ENCODE assay signal across 12 cellular contexts in the genomic region with DNA sequence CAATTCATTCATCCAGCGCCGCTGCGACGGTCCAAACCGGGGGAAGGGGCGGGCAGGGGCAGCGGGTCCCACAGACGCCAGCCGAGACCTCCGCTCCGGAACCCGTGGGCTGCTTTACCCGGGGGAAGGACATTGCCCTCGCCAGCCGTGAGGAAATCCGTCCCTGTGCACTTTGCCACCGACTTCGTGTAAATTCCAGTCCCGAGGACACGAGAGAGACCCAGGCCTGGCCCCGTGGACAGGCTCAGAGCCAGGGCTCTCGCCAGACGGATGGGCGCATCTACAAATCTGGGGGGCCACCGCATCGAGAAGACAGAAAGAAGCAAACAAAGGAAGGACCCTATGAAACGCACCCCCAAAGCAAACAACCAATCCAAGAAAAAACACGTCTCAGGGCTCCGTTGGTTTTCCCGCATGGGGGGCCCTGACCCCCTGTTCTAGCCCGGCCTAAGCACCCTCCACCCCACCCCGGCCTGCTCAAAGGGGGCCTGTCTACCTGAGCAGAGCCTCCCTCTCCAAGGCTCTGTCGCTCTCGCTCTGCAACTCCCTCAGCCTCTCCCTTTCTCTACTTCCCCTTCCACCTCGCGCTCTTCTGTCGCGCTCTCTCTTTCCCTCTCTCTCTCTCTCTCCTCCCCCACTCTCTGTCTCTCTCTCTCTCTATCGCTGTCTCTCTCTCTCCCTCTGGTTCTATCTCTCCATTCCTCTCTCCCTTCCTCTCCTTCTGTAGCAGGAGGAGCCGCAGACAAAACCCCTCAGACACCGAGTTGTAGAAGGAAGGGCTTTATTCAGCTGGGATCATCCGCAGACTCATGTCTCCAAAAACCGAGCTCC. TPM values are rescaled to one million over a fixed set of nuclear protein-coding genes. Genes with fewer than 3 reads are reported as not detected.
DNase-seq lines count a peak whose midpoint lies in the region; ATAC-seq, FAIRE-seq and TF ChIP-seq lines count a peak whose summit lies in the region.
"Had no signal": no experiment of that assay in that cellular context is flagged by ENCODE, and none has a peak within 500 bp of the region (broad histone marks: within the 10 kb centered on the region; RNA-seq: fewer than 3 reads in every experiment).

No MANE protein-coding gene starts in this region.

- no peaks in the 10 kb centered on the region for H3K36me3 Mint-ChIP-seq in CD8-positive, alpha-beta T cell
- H3K36me3 Mint-ChIP-seq in natural killer cell treated with Interleukin-12 subunit alpha and Interleukin-12 subunit beta and Interleukin-15 and Interleukin-18, amount 100 ng/mL, for 72 hours: peaks cover 18% of the 10 kb centered on the region

- H3K27me3 ChIP-seq in CD8-positive, alpha-beta T cell (ENCODE audit: insufficient read depth, low read length): peaks cover 10% of the 10 kb centered on the region
- peaks cover 74% of the 10 kb centered on the region for H3K27me3 ChIP-seq in HUES48 (ENCODE audit: control insufficient read depth, insufficient read depth, low read length)
- H3K27me3 ChIP-seq in H1 (replicated peaks in 1 of 4; ENCODE audit: control insufficient read depth in 3 of 4, extremely low read depth in 1 of 4, insufficient read depth in 3 of 4, low read length in 3 of 4): peaks cover 57 to 82% (median 68%) of the 10 kb centered on the region in 4 experiments; a peak in 6 of 7 replicates
- H3K27me3 ChIP-seq in dorsolateral prefrontal cortex: peaks cover 8 to 99% (median 80%) of the 10 kb centered on the region in 45 donors

- TF ChIP-seq EP300 in H1 (IDR thresholded peaks at IDR 0.05; ENCODE audit: borderline replicate concordance in 1 of 2, low read depth in 2 of 2, low read length in 2 of 2): no peak

- no peak overlapping the region for H3K4ac ChIP-seq in H1 (replicated peaks; ENCODE audit: insufficient read length, low read depth, low read length)

- H4K20me1 ChIP-seq in H1 (replicated peaks in 1 of 2; ENCODE audit: control insufficient read depth in 1 of 2, insufficient read depth in 2 of 2, low read length in 2 of 2): peaks cover 1 to 5% of the 10 kb centered on the region in 2 experiments

- H4K5ac ChIP-seq in H1 (ENCODE audit: insufficient read length, low read depth, low read length): no peak overlapping the region

- TF ChIP-seq RAD21 in H1 (IDR thresholded peaks at IDR 0.05 in 1 of 2, conservative IDR thresholded peaks at IDR 0.05 in 1 of 2; ENCODE audit: low read depth in 2 of 2, low read length in 2 of 2): no peak

- H2AK5ac ChIP-seq in H1 (ENCODE audit: low read depth, low read length): no peak overlapping the region

- no peak for TF ChIP-seq POLR2A in H1 (IDR thresholded peaks at IDR 0.05; ENCODE audit: control extremely low read depth in 1 of 2, low read depth in 2 of 2, low read length in 2 of 2)

- intact Hi-C loops in CD8-positive, alpha-beta T cell (cut with DNase I, micrococcal nuclease): no loop called here
- intact Hi-C loops in dorsolateral prefrontal cortex (cut with DNase I): no loop called here

- TF ChIP-seq CTCF in CD8-positive, alpha-beta T cell (IDR thresholded peaks at IDR 0.05): no peak
- TF ChIP-seq CTCF in H1 (IDR thresholded peaks at IDR 0.05; ENCODE audit: control extremely low read depth in 1 of 3, insufficient read depth in 1 of 3, low read depth in 1 of 3, low read length in 3 of 3): no peak
- no peak for TF ChIP-seq CTCF in dorsolateral prefrontal cortex (IDR thresholded peaks at IDR 0.05 in 54 of 56, conservative IDR thresholded peaks at IDR 0.05 in 2 of 56; ENCODE audit: low read depth in 1 of 56, partially characterized antibody in 56 of 56)

- H2AFZ ChIP-seq in H1 (ENCODE audit: low read length): peak overlapping the region; percentile 6; the same call in 1 of the 2 replicates

- no peak for FAIRE-seq in H1 (lab: Jason Lieb, UNC)

- H2BK20ac ChIP-seq in H1 (ENCODE audit: low read length): no peak overlapping the region

- POLR2A ChIA-PET in CD8-positive, alpha-beta T cell (lab: Charles Lee): no interaction called here
- POLR2A ChIA-PET in H1 (lab: Charles Lee; ENCODE audit: partially characterized antibody): no interaction called here

- H3K27me3 Mint-ChIP-seq in CD8-positive, alpha-beta T cell (ENCODE audit: low read depth): peaks cover 67% of the 10 kb centered on the region
- H3K27me3 Mint-ChIP-seq in natural killer cell treated with Interleukin-12 subunit alpha and Interleukin-12 subunit beta and Interleukin-15 and Interleukin-18, amount 100 ng/mL, for 72 hours: peaks cover 46 to 55% of the 10 kb centered on the region in 2 donors

- no peak overlapping the region for H2BK15ac ChIP-seq in H1 (ENCODE audit: low read length)

- peaks cover 37% of the 10 kb centered on the region for H3K4me1 Mint-ChIP-seq in CD8-positive, alpha-beta T cell (ENCODE audit: low read depth)
- H3K4me1 Mint-ChIP-seq in natural killer cell treated with Interleukin-12 subunit alpha and Interleukin-12 subunit beta and Interleukin-15 and Interleukin-18, amount 100 ng/mL, for 72 hours (ENCODE audit: low read depth in 2 of 2): peaks cover 23 to 36% of the 10 kb centered on the region in 2 donors

- no peak overlapping the region for H2BK12ac ChIP-seq in H1 (ENCODE audit: low read depth, low read length)

- no peaks in the 10 kb centered on the region for H3K79me1 ChIP-seq in H1 (ENCODE audit: low read depth, low read length)

- H3K27ac ChIP-seq in CD8-positive, alpha-beta T cell (ENCODE audit: low read depth, low read length): no peak overlapping the region
- H3K27ac ChIP-seq in HUES48 (ENCODE audit: low read depth, low read length) (no peak overlapping the region), H1 (ENCODE audit: low read depth, low read length) (no peak overlapping the region), dorsolateral prefrontal cortex (no peak overlapping the region)
- H3K27ac ChIP-seq: esophagus squamous epithelium, SK-N-MC had no signal

- no peaks in the 10 kb centered on the region for H3K36me3 ChIP-seq in CD8-positive, alpha-beta T cell (ENCODE audit: insufficient read depth, low read length)
- H3K36me3 ChIP-seq in HUES48 (ENCODE audit: control insufficient read depth, insufficient read depth, low read length) (no peaks in the 10 kb centered on the region), H1 (ENCODE audit: control insufficient read depth in 2 of 4, insufficient read depth in 4 of 4, low read length in 3 of 4) (peaks cover 0 to 4% (median 0%) of the 10 kb centered on the region in 4 experiments; a peak in 1 of 8 replicates)
- H3K36me3 ChIP-seq: esophagus squamous epithelium had no signal

- peaks cover 14% of the 10 kb centered on the region for H3K4me1 ChIP-seq in CD8-positive, alpha-beta T cell (ENCODE audit: insufficient read depth, low read length)
- H3K4me1 ChIP-seq in HUES48 (ENCODE audit: control insufficient read depth, insufficient read depth, low read length) (no peaks in the 10 kb centered on the region), H1 (replicated peaks in 1 of 4; ENCODE audit: control insufficient read depth in 3 of 4, insufficient read depth in 4 of 4, low read length in 3 of 4) (peaks cover 5 to 30% (median 15%) of the 10 kb centered on the region in 4 experiments)

- no peak overlapping the region for H3K56ac ChIP-seq in H1 (replicated peaks; ENCODE audit: insufficient read length, low read depth, low read length)

- H3K9ac ChIP-seq in HUES48 (ENCODE audit: low read depth, low read length): no peak overlapping the region
- no peak overlapping the region for H3K9ac ChIP-seq in H1 (replicated peaks in 1 of 4; ENCODE audit: extremely low read depth in 1 of 4, low read depth in 3 of 4, low read length in 3 of 4)

- H2BK5ac ChIP-seq in H1 (ENCODE audit: low read depth, low read length): no peak overlapping the region

- peak overlapping the region; percentile 70 to 91 for H3K4me2 ChIP-seq in H1 (ENCODE audit: insufficient read depth in 1 of 2, low read depth in 2 of 2, low read length in 2 of 2)

- H4K8ac ChIP-seq in H1 (ENCODE audit: extremely low read depth, insufficient read depth, low read length): no peak overlapping the region; the same call in 1 of the 2 replicates

- no peak overlapping the region for H3K18ac ChIP-seq in H1 (ENCODE audit: extremely low read depth, low read length)

- peak in 1 of 7 experiments; percentile 47 for DNase-seq in CD8-positive, alpha-beta T cell
- DNase-seq in H1 (ENCODE audit: low read depth in 1 of 2, low spot score in 2 of 2): peak in 1 of 2 experiments; percentile 71
- no peak for DNase-seq in natural killer cell treated with Interleukin-12 subunit alpha and Interleukin-12 subunit beta and Interleukin-15 and Interleukin-18, amount 100 ng/mL, for 72 hours (ENCODE audit: low spot score)
- DNase-seq in HT-29 (ENCODE audit: low spot score): no peak
- DNase-seq in dorsolateral prefrontal cortex: no peak
- DNase-seq: activated gamma-delta T cell, cerebellar nuclear complex, esophagus squamous epithelium, NCI-H2029 treated with DMSO at 0.1 percent for 48 hours had no signal

- H3K23ac ChIP-seq in H1 (ENCODE audit: insufficient read length): no peak overlapping the region

- peak overlapping the region; percentile 61 for H3K4me3 Mint-ChIP-seq in CD8-positive, alpha-beta T cell
- peak overlapping the region; percentile 51 for H3K4me3 Mint-ChIP-seq in natural killer cell treated with Interleukin-12 subunit alpha and Interleukin-12 subunit beta and Interleukin-15 and Interleukin-18, amount 100 ng/mL, for 72 hours

- H3K4me3 ChIP-seq in CD8-positive, alpha-beta T cell (ENCODE audit: low read depth, low read length): no peak overlapping the region
- H3K4me3 ChIP-seq in HUES48 (ENCODE audit: low read depth, low read length) (peak overlapping the region; percentile 56; the same call in 1 of the 2 replicates), H1 (ENCODE audit: extremely low read depth in 1 of 4, insufficient read depth in 2 of 4, low read depth in 3 of 4, low read length in 4 of 4) (peak overlapping the region; percentile 29 to 66 (median 44)), dorsolateral prefrontal cortex (no peak overlapping the region)
- H3K4me3 ChIP-seq: SK-N-MC had no signal

- H3K9me3 Mint-ChIP-seq in CD8-positive, alpha-beta T cell: peaks cover 2% of the 10 kb centered on the region
- H3K9me3 Mint-ChIP-seq in natural killer cell treated with Interleukin-12 subunit alpha and Interleukin-12 subunit beta and Interleukin-15 and Interleukin-18, amount 100 ng/mL, for 72 hours: no peaks in the 10 kb centered on the region

- CTCF ChIA-PET in CD8-positive, alpha-beta T cell (lab: Charles Lee): no interaction called here
- CTCF ChIA-PET in H1 (lab: Charles Lee; ENCODE audit: partially characterized antibody): no interaction called here

- H3K27ac Mint-ChIP-seq in CD8-positive, alpha-beta T cell: no peak overlapping the region
- no peak overlapping the region for H3K27ac Mint-ChIP-seq in natural killer cell treated with Interleukin-12 subunit alpha and Interleukin-12 subunit beta and Interleukin-15 and Interleukin-18, amount 100 ng/mL, for 72 hours

- 9% methylated on average over 41 of the region's 43 CpGs; no CpG with 5 or more reads in 1 of the 2 experiments for WGBS in H1 (ENCODE audit: extremely low coverage in 1 of 2, insufficient coverage in 1 of 2, insufficient read length in 1 of 2, insufficient replicate concordance in 2 of 2, low coverage in 1 of 2, low lambda C conversion rate in 2 of 2, missing lambda C conversion rate in 1 of 2), 2 experiments

- H3K9me3 ChIP-seq in CD8-positive, alpha-beta T cell (ENCODE audit: low read length): no peaks in the 10 kb centered on the region
- H3K9me3 ChIP-seq in HUES48 (ENCODE audit: control insufficient read depth, insufficient read depth, low read length): no peaks in the 10 kb centered on the region; the same call in 1 of the 2 replicates
- H3K9me3 ChIP-seq in H1 (ENCODE audit: insufficient read depth in 2 of 2, low read depth in 1 of 2, low read length in 1 of 2): no peaks in the 10 kb centered on the region; a peak in 1 of 4 replicates
- H3K9me3 ChIP-seq: esophagus squamous epithelium had no signal

- H3K14ac ChIP-seq in H1 (ENCODE audit: insufficient read length): no peak overlapping the region

- no peak overlapping the region for H2BK120ac ChIP-seq in H1 (replicated peaks; ENCODE audit: low read depth, low read length)

- no peaks in the 10 kb centered on the region for H3K79me2 ChIP-seq in H1 (ENCODE audit: control insufficient read depth in 1 of 2, insufficient read depth in 2 of 2, low read length in 2 of 2)

- ATAC-seq in CD8-positive, alpha-beta T cell: no peak
- no peak for ATAC-seq in natural killer cell treated with Interleukin-12 subunit alpha and Interleukin-12 subunit beta and Interleukin-15 and Interleukin-18, amount 100 ng/mL, for 72 hours
- no peak for ATAC-seq in GM18870 (IDR thresholded peaks at IDR 0.05; ENCODE audit: unreplicated experiment)

- peaks cover 2% of the 10 kb centered on the region; the same call in 1 of the 2 replicates for H3K23me2 ChIP-seq in H1 (ENCODE audit: low read depth, low read length)

- no peak overlapping the region for H4K91ac ChIP-seq in H1 (replicated peaks; ENCODE audit: insufficient read length, low read length)

RNA-seq across cellular contexts. Expression of a gene that starts 11.3 kb away (rescaled TPM):
- not detected for total RNA-seq in CD8-positive, alpha-beta T cell
- not detected in 2 replicates for total RNA-seq in H1 (2021; fragmentation: NEBNext Ultra II Directional; extraction: Animal tissue kit (Norgen Biotek cat#: 25700))
- polyA plus RNA-seq in H1 (2011; rRNA removed): not detected in 2 replicates
- not detected for polyA plus RNA-seq in H1 (2011; cell fraction: cytosol; rRNA removed)
- not detected for polyA plus RNA-seq in H1 (2011; cell fraction: nucleus; rRNA removed)
- not detected in 4 replicates for polyA plus RNA-seq in H1 (2012, experiment 1 of 2)
- not detected for polyA plus RNA-seq in H1 (2012, experiment 2 of 2)
- not detected for polyA plus RNA-seq in H1 (2013, experiment 1 of 2)
- not detected for polyA plus RNA-seq in H1 (2013, experiment 2 of 2)
- not detected in 2 replicates for polyA minus RNA-seq in H1 (2011; rRNA and poly(A)+ RNA removed)
- not detected for polyA minus RNA-seq in H1 (2011; cell fraction: cytosol; rRNA and poly(A)+ RNA removed)
- not detected for polyA minus RNA-seq in H1 (2011; cell fraction: nucleus; rRNA and poly(A)+ RNA removed)
- not detected for total RNA-seq in natural killer cell treated with Interleukin-12 subunit alpha and Interleukin-12 subunit beta and Interleukin-15 and Interleukin-18, amount 100 ng/mL, for 72 hours
- not detected in 2 replicates for total RNA-seq in HT-29 (2014; rRNA removed; shearing (Covaris generic))
- total RNA-seq in dorsolateral prefrontal cortex: not detected
- total RNA-seq: esophagus squamous epithelium had no signal

RNA-seq across cellular contexts. Expression of a gene that starts 48.5 kb away (rescaled TPM):
- not detected for total RNA-seq in CD8-positive, alpha-beta T cell
- not detected in 2 replicates for total RNA-seq in H1 (2021; fragmentation: NEBNext Ultra II Directional; extraction: Animal tissue kit (Norgen Biotek cat#: 25700))
- not detected in 2 replicates for polyA plus RNA-seq in H1 (2011; rRNA removed)
- polyA plus RNA-seq in H1 (2011; cell fraction: cytosol; rRNA removed): not detected
- not detected for polyA plus RNA-seq in H1 (2011; cell fraction: nucleus; rRNA removed)
- polyA plus RNA-seq in H1 (2012, experiment 1 of 2): not detected in 4 replicates
- not detected for polyA plus RNA-seq in H1 (2012, experiment 2 of 2)
- polyA plus RNA-seq in H1 (2013, experiment 1 of 2): not detected
- polyA plus RNA-seq in H1 (2013, experiment 2 of 2): not detected
- polyA minus RNA-seq in H1 (2011; rRNA and poly(A)+ RNA removed): not detected in 2 replicates
- not detected for polyA minus RNA-seq in H1 (2011; cell fraction: cytosol; rRNA and poly(A)+ RNA removed)
- not detected for polyA minus RNA-seq in H1 (2011; cell fraction: nucleus; rRNA and poly(A)+ RNA removed)
- not detected for total RNA-seq in natural killer cell treated with Interleukin-12 subunit alpha and Interleukin-12 subunit beta and Interleukin-15 and Interleukin-18, amount 100 ng/mL, for 72 hours
- total RNA-seq in HT-29 (2014; rRNA removed; shearing (Covaris generic)): not detected in 2 replicates
- under 1 TPM in 16 of 120 experiments, not detected in 104; 0.10 to 0.71 (median 0.15) TPM for total RNA-seq in dorsolateral prefrontal cortex
- total RNA-seq: esophagus squamous epithelium had no signal

Comparison
In these comparisons a context has a peak if more than half of its experiments do, and no peak if none do; other contexts are left out.
1. H3K4me3 ChIP-seq: peak in HUES48 (single experiment) and H1 (4 of 4); none in CD8-positive, alpha-beta T cell (single experiment) and dorsolateral prefrontal cortex (0 of 59).